In genomic region chr2:121298476-121298875, GRCh38 we compare ENCODE assay signal across 7 cellular contexts. TPM values are rescaled to one million over a fixed set of nuclear protein-coding genes. Genes with fewer than 3 reads are reported as not detected.
"Had no signal": no experiment of that assay in that cellular context is flagged by ENCODE, and none has a peak within 500 bp of the region (broad histone marks: within the 10 kb centered on the region; RNA-seq: fewer than 3 reads in every experiment).

No MANE protein-coding gene starts in this region.

- H3K9me3 Mint-ChIP-seq: H9 had no signal

- ATAC-seq: K562 had no signal

- H3K4me3 Mint-ChIP-seq: H9 had no signal

- H3K27ac Mint-ChIP-seq: H9 had no signal

- DNase-seq: GM23248, GOT3, H9, HCEC 1CT, IMR-90, KG1 had no signal

- H3K4me3 ChIP-seq: GM23248, K562 had no signal

- H3K27ac ChIP-seq: GM23248 had no signal

RNA-seq across cellular contexts. Expression of gene TFCP2L1, which starts 13.5 kb away (rescaled TPM):
- total RNA-seq: GM23248, IMR-90 had no signal
- polyA plus RNA-seq: GM23248, IMR-90 had no signal
